14 cellular contexts compared by ENCODE assay signal in the genomic region with DNA sequence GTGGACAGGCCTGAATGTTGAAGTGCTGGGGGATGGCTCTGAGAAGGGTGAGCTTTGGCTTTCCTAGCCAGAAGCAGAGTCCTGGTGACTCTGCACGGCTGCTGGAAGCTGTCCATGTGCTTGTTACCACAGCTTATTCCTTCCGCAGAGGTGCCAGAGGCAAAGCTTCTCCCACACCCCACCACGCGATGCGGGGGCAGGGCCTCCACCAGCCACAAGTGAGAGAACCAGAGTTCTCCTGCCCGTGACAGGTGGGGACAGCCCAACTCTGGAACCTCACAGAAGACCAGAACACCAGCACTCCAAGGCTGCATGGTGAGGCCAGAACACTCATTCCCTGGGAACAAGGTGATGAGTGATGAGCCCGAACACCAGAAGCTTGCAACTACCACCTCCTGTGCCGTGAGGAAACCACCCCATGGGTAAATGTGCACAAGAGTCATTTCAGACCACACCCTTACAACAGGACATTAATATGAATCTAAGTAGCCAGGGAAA. TPM values are rescaled to one million over a fixed set of nuclear protein-coding genes. Genes with fewer than 3 reads are reported as not detected.
DNase-seq lines count a peak whose midpoint lies in the region; ATAC-seq and TF ChIP-seq lines count a peak whose summit lies in the region.
"Had no signal": no experiment of that assay in that cellular context is flagged by ENCODE, and none has a peak within 500 bp of the region (broad histone marks: within the 10 kb centered on the region; RNA-seq: fewer than 3 reads in every experiment).

No MANE protein-coding gene starts in this region.

- no peak for TF ChIP-seq EP300 in sigmoid colon (IDR thresholded peaks at IDR 0.05)

- peak overlapping the region; percentile 28 for H3K18ac ChIP-seq in H9 (ENCODE audit: insufficient read length, low read depth, low read length)

- no peak overlapping the region for H3T11ph ChIP-seq in H9 (ENCODE audit: low read length)

- no peak overlapping the region for H3K4me2 ChIP-seq in H9 (ENCODE audit: insufficient read depth, insufficient read length, low read length)

- no peaks in the 10 kb centered on the region for H3K23me2 ChIP-seq in H9 (ENCODE audit: insufficient read length, low read depth, low read length, poor library complexity, severe bottlenecking)

- POLR2A ChIA-PET in A673 (lab: Charles Lee; ENCODE audit: low non-redundant PET) = no interaction called here

- H3K79me2 ChIP-seq in H9 (ENCODE audit: insufficient read depth, low read length) = no peaks in the 10 kb centered on the region

- H2BK12ac ChIP-seq in H9 (ENCODE audit: insufficient read length, low read depth, low read length) = no peak overlapping the region

- peaks cover 72 to 80% of the 10 kb centered on the region in 2 experiments for H3K4me1 Mint-ChIP-seq in H9

- peak overlapping the region; percentile 53 to 96 (median 95); a peak in 4 of 7 replicates for H3K27ac Mint-ChIP-seq in H9

- no peak overlapping the region for H2BK20ac ChIP-seq in H9 (ENCODE audit: low read depth, low read length, poor library complexity, severe bottlenecking)

- H3K36me3 Mint-ChIP-seq in H9 (ENCODE audit: insufficient read depth in 1 of 3, low read depth in 3 of 3) = peaks cover 29 to 52% (median 38%) of the 10 kb centered on the region in 3 experiments

- no peak overlapping the region for H3K27ac ChIP-seq in H9 (ENCODE audit: insufficient read length, low read depth, low read length)
- H3K27ac ChIP-seq in colonic mucosa = peak overlapping the region; percentile 21
- no peak overlapping the region for H3K27ac ChIP-seq in iPS-20b (ENCODE audit: low read length)
- H3K27ac ChIP-seq in sigmoid colon = peak overlapping the region; percentile 62 to 78 (median 76)
- H3K27ac ChIP-seq in A673 (ENCODE audit: low read depth, low read length, poor library complexity, severe bottlenecking) = no peak overlapping the region
- H3K27ac ChIP-seq: C4-2B, neutrophil had no signal

- H3K14ac ChIP-seq in H9 (ENCODE audit: insufficient read depth, low read length) = peak overlapping the region; percentile 9; the same call in 1 of the 2 replicates

- no peak overlapping the region for H3K56ac ChIP-seq in H9 (ENCODE audit: insufficient read length, low read depth, low read length)

- CTCF ChIA-PET in A673 (lab: Charles Lee) = no interaction called here

- no peak overlapping the region for H2AFZ ChIP-seq in H9 (ENCODE audit: low read length)

- H3K9me3 ChIP-seq in H9 (ENCODE audit: control insufficient read depth, low read depth, low read length) (no peaks in the 10 kb centered on the region), colonic mucosa (no peaks in the 10 kb centered on the region), iPS-20b (ENCODE audit: insufficient read depth, low read depth, low read length) (no peaks in the 10 kb centered on the region), sigmoid colon (no peaks in the 10 kb centered on the region), A673 (ENCODE audit: low read depth, low read length, poor library complexity, severe bottlenecking) (no peaks in the 10 kb centered on the region)
- H3K9me3 ChIP-seq: neutrophil had no signal

- no peaks in the 10 kb centered on the region for H3K9me3 Mint-ChIP-seq in H9

- no peak overlapping the region for H3K23ac ChIP-seq in H9 (ENCODE audit: insufficient read length, low read depth, low read length)

- no peak for TF ChIP-seq CTCF in H9 (conservative IDR thresholded peaks at IDR 0.05)
- no peak for TF ChIP-seq CTCF in colonic mucosa (IDR thresholded peaks at IDR 0.05)
- TF ChIP-seq CTCF in sigmoid colon (IDR thresholded peaks at IDR 0.05) = no peak
- TF ChIP-seq CTCF in A673 (conservative IDR thresholded peaks at IDR 0.05; ENCODE audit: low read depth, low read length) = no peak

- H3K79me1 ChIP-seq in H9 (ENCODE audit: insufficient read depth, low read depth, low read length, poor library complexity, severe bottlenecking) = no peaks in the 10 kb centered on the region

- H3K9ac ChIP-seq in H9 (ENCODE audit: extremely low read depth, insufficient read length, low read length) = no peak overlapping the region
- H3K9ac ChIP-seq in colonic mucosa (ENCODE audit: low read depth in 2 of 2, low read length in 2 of 2) = no peak overlapping the region
- no peak overlapping the region; the same call in 1 of the 2 replicates for H3K9ac ChIP-seq in iPS-20b (ENCODE audit: low read depth, low read length)

- no peaks in the 10 kb centered on the region for H4K20me1 ChIP-seq in H9 (ENCODE audit: control insufficient read depth, insufficient read depth, insufficient read length)

- WGBS in H9 (ENCODE audit: extremely low coverage, insufficient read length, low lambda C conversion rate) = no CpG with 5 or more reads among the region's 8 CpGs
- WGBS in sigmoid colon, 2 donors = 64 to 75% methylated on average over 8 of the region's 8 CpGs

- H3K27me3 Mint-ChIP-seq in H9 (ENCODE audit: low read depth) = peaks cover 6% of the 10 kb centered on the region

- no peak overlapping the region for H4K8ac ChIP-seq in H9 (replicated peaks; ENCODE audit: insufficient read length, low read depth, low read length)

- no peak overlapping the region for H2AK5ac ChIP-seq in H9 (ENCODE audit: insufficient read length, low read length)

- TF ChIP-seq POLR2A in sigmoid colon (IDR thresholded peaks at IDR 0.05) = no peak

- no peak overlapping the region for H4K5ac ChIP-seq in H9 (ENCODE audit: insufficient read length, low read depth, low read length)

- peak overlapping the region; percentile 20 to 52; a peak in 3 of 5 replicates for H3K4me3 Mint-ChIP-seq in H9

- intact Hi-C loops in colonic mucosa (cut with DNase I) (no loop called here), sigmoid colon (cut with DNase I) (no loop called here), A673 (cut with micrococcal nuclease; ENCODE audit: unreplicated experiment) (no loop called here)

- no TSS peak for BruUV-seq in A673 (replicated peaks; lab: Mats Ljungman, UMichigan)

- peaks cover 10% of the 10 kb centered on the region; the same call in 1 of the 2 replicates for H3K4me1 ChIP-seq in H9 (ENCODE audit: insufficient read depth, low read length)
- peaks cover 8% of the 10 kb centered on the region for H3K4me1 ChIP-seq in colonic mucosa
- peaks cover 53% of the 10 kb centered on the region for H3K4me1 ChIP-seq in iPS-20b (ENCODE audit: insufficient read depth, low read length)
- H3K4me1 ChIP-seq in sigmoid colon = peaks cover 0 to 52% (median 47%) of the 10 kb centered on the region in 4 donors
- peaks cover 37% of the 10 kb centered on the region for H3K4me1 ChIP-seq in A673 (ENCODE audit: insufficient read depth, low read length, poor library complexity, severe bottlenecking)

- H2BK5ac ChIP-seq in H9 (ENCODE audit: insufficient read length, low read length) = no peak overlapping the region

- DNase-seq in H9 (no peak), colonic mucosa (no peak), sigmoid colon (peak; percentile 85), A673 (ENCODE audit: low spot score) (no peak), NCI-H1930 (lab: John Stamatoyannopoulos, UW) (no peak), NCI-H748 treated with DMSO at 0.1 percent for 48 hours (lab: John Stamatoyannopoulos, UW) (no peak)
- DNase-seq: activated T-cell treated with anti-CD3 and anti-CD28 coated beads for 4 hours; NCI-H2171; stimulated activated CD8-positive, alpha-beta memory T cell treated with anti-CD3 and anti-CD28 coated beads, Interleukin-4, amount 100 ng/mL, for 48 hours; T-helper 1 cell had no signal

- H2BK15ac ChIP-seq in H9 (ENCODE audit: low read depth, low read length) = no peak overlapping the region

- ATAC-seq in GM18868 (IDR thresholded peaks at IDR 0.05; ENCODE audit: unreplicated experiment) = no peak

- H4K91ac ChIP-seq in H9 (ENCODE audit: insufficient read length, low read depth, low read length) = no peak overlapping the region

- no peaks in the 10 kb centered on the region for H3K27me3 ChIP-seq in H9 (ENCODE audit: insufficient read depth, low read length)
- no peaks in the 10 kb centered on the region for H3K27me3 ChIP-seq in colonic mucosa
- no peaks in the 10 kb centered on the region for H3K27me3 ChIP-seq in iPS-20b (ENCODE audit: insufficient read depth, low read length)
- no peaks in the 10 kb centered on the region for H3K27me3 ChIP-seq in sigmoid colon
- no peaks in the 10 kb centered on the region for H3K27me3 ChIP-seq in A673 (replicated peaks; ENCODE audit: insufficient read depth, low read depth, low read length, poor library complexity)
- H3K27me3 ChIP-seq: neutrophil had no signal

- H2BK120ac ChIP-seq in H9 (ENCODE audit: low read depth, low read length, poor library complexity, severe bottlenecking) = no peak overlapping the region

- no peak overlapping the region for H3K4ac ChIP-seq in H9 (ENCODE audit: low read depth, low read length)

- H3K4me3 ChIP-seq in colonic mucosa = no peak overlapping the region
- H3K4me3 ChIP-seq in iPS-20b (ENCODE audit: low read length) = peak overlapping the region; percentile 36; the same call in 1 of the 2 replicates
- no peak overlapping the region for H3K4me3 ChIP-seq in sigmoid colon
- H3K4me3 ChIP-seq in A673 (ENCODE audit: low read depth, low read length, poor library complexity, severe bottlenecking) = no peak overlapping the region

- H3K36me3 ChIP-seq in colonic mucosa (peaks cover 22% of the 10 kb centered on the region), iPS-20b (ENCODE audit: insufficient read depth, low read depth, low read length) (peaks cover 43% of the 10 kb centered on the region), sigmoid colon (peaks cover 26 to 35% (median 30%) of the 10 kb centered on the region in 4 donors), A673 (ENCODE audit: insufficient read depth, low read length, poor library complexity, severe bottlenecking) (peaks cover 37% of the 10 kb centered on the region)

RNA-seq across cellular contexts. Expression of a gene that starts 36.7 kb away (rescaled TPM):
- total RNA-seq in H9 (2021) (54.0 and 58.1 TPM in 2 replicates), colonic mucosa (100 to 1,000 TPM in 1 of 2 donors, 10 to 100 TPM in 1; 66.5 to 102 TPM), sigmoid colon (10 to 100 TPM; 29.9 to 76.4 (median 53.1) TPM), A673 (2021) (42.9 and 57.5 TPM in 2 replicates)
- polyA plus RNA-seq in sigmoid colon = 10 to 100 TPM in 1 of 3 donors, 1 to 10 TPM in 2; 3.9 to 32.4 (median 4.2) TPM

Comparison
In these comparisons a context has a peak if more than half of its experiments do, and no peak if none do; other contexts are left out.
1. H3K27ac ChIP-seq: peak in colonic mucosa (single experiment) and sigmoid colon (4 of 4); none in H9 (single experiment), iPS-20b (single experiment) and A673 (single experiment).